In the genomic region with DNA sequence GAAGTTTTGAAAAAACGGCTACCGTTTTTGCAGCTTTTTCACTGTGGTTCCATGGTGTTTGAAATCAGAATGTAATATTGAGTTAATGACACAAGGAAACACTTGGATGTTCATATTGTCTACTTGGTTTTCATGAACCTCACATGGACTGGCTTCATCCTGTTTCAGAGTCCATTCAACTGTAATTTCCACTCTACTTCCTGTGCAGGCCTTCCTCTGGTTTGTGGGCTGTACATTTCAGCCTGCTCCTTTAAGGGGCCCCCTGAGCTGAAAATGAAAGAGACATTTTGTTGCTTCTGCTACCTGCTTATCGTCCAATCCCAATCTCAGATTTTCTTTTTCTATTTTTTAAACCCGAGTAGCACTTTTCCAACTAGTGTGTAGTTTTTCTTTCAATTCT, we compare ENCODE assay signal across 10 cellular contexts. TPM values are rescaled to one million over a fixed set of nuclear protein-coding genes. Genes with fewer than 3 reads are reported as not detected.
DNase-seq lines count a peak whose midpoint lies in the region; ATAC-seq and TF ChIP-seq lines count a peak whose summit lies in the region.
"Had no signal": no experiment of that assay in that cellular context is flagged by ENCODE, and none has a peak within 500 bp of the region (broad histone marks: within the 10 kb centered on the region; RNA-seq: fewer than 3 reads in every experiment).

No MANE protein-coding gene starts in this region.

- CTCF ChIA-PET in A673 (lab: Charles Lee) = no interaction called here

- peaks cover 10% of the 10 kb centered on the region for H3K4me1 ChIP-seq in CD4-positive, CD25-positive, alpha-beta regulatory T cell (ENCODE audit: control insufficient read depth, insufficient read depth, low read length, poor library complexity, severe bottlenecking)
- H3K4me1 ChIP-seq in A673 (ENCODE audit: insufficient read depth, low read length, poor library complexity, severe bottlenecking) = no peaks in the 10 kb centered on the region
- H3K4me1 ChIP-seq: BE2C had no signal

- no peak overlapping the region for H3K27ac ChIP-seq in CD4-positive, CD25-positive, alpha-beta regulatory T cell (ENCODE audit: insufficient read depth, low read length, poor library complexity, severe bottlenecking)
- no peak overlapping the region for H3K27ac ChIP-seq in A673 (ENCODE audit: low read depth, low read length, poor library complexity, severe bottlenecking)

- H3K27me3 ChIP-seq in CD4-positive, CD25-positive, alpha-beta regulatory T cell (ENCODE audit: control insufficient read depth, insufficient read depth, low read length) = no peaks in the 10 kb centered on the region
- H3K27me3 ChIP-seq in A673 (replicated peaks; ENCODE audit: insufficient read depth, low read depth, low read length, poor library complexity) = no peaks in the 10 kb centered on the region
- H3K27me3 ChIP-seq: BE2C had no signal

- no peaks in the 10 kb centered on the region for H3K36me3 ChIP-seq in CD4-positive, CD25-positive, alpha-beta regulatory T cell (ENCODE audit: control insufficient read depth, insufficient read depth, low read length)
- H3K36me3 ChIP-seq in A673 (ENCODE audit: insufficient read depth, low read length, poor library complexity, severe bottlenecking) = no peaks in the 10 kb centered on the region
- H3K36me3 ChIP-seq: BE2C had no signal

- H3K27ac Mint-ChIP-seq in CD4-positive, CD25-positive, alpha-beta regulatory T cell = peak overlapping the region; percentile 64 to 83 (median 68)
- H3K27ac Mint-ChIP-seq in activated naive CD8-positive, alpha-beta T cell treated with anti-CD3 and anti-CD28 coated beads for 36 hours = peak overlapping the region; percentile 57

- H3K4me3 Mint-ChIP-seq in CD4-positive, CD25-positive, alpha-beta regulatory T cell = peak overlapping the region in 2 of 4 donors; percentile 7 to 29
- peak overlapping the region; percentile 12 for H3K4me3 Mint-ChIP-seq in activated naive CD8-positive, alpha-beta T cell treated with anti-CD3 and anti-CD28 coated beads for 36 hours

- peak in 2 of 3 donors; percentile 11 to 84 for DNase-seq in CD4-positive, CD25-positive, alpha-beta regulatory T cell
- peak; percentile 30 for DNase-seq in activated naive CD8-positive, alpha-beta T cell treated with anti-CD3 and anti-CD28 coated beads for 36 hours
- no peak for DNase-seq in posterior cingulate gyrus
- no peak for DNase-seq in NCI-H1417 (lab: John Stamatoyannopoulos, UW)
- DNase-seq in NCI-H524 treated with DMSO at 0.1 percent for 48 hours (lab: John Stamatoyannopoulos, UW) = no peak
- DNase-seq in A673 (ENCODE audit: low spot score) = no peak
- DNase-seq: BE2C had no signal

- no peaks in the 10 kb centered on the region for H3K9me3 ChIP-seq in CD4-positive, CD25-positive, alpha-beta regulatory T cell (ENCODE audit: control insufficient read depth in 2 of 2, low read length in 2 of 2)
- H3K9me3 ChIP-seq in A673 (ENCODE audit: low read depth, low read length, poor library complexity, severe bottlenecking) = no peaks in the 10 kb centered on the region
- H3K9me3 ChIP-seq: BE2C had no signal

- POLR2A ChIA-PET in A673 (lab: Charles Lee; ENCODE audit: low non-redundant PET) = no interaction called here

- H3K36me3 Mint-ChIP-seq in CD4-positive, CD25-positive, alpha-beta regulatory T cell = no peaks in the 10 kb centered on the region
- H3K36me3 Mint-ChIP-seq in activated naive CD8-positive, alpha-beta T cell treated with anti-CD3 and anti-CD28 coated beads for 36 hours = no peaks in the 10 kb centered on the region

- H3K27me3 Mint-ChIP-seq in CD4-positive, CD25-positive, alpha-beta regulatory T cell = no peaks in the 10 kb centered on the region
- peaks cover 12% of the 10 kb centered on the region for H3K27me3 Mint-ChIP-seq in activated naive CD8-positive, alpha-beta T cell treated with anti-CD3 and anti-CD28 coated beads for 36 hours

- H3K4me1 Mint-ChIP-seq in CD4-positive, CD25-positive, alpha-beta regulatory T cell = peaks cover 14 to 42% (median 30%) of the 10 kb centered on the region in 4 donors
- peaks cover 43% of the 10 kb centered on the region for H3K4me1 Mint-ChIP-seq in activated naive CD8-positive, alpha-beta T cell treated with anti-CD3 and anti-CD28 coated beads for 36 hours

- no TSS peak for BruUV-seq in A673 (replicated peaks; lab: Mats Ljungman, UMichigan)

- intact Hi-C loops in posterior cingulate gyrus (cut with DNase I) (no loop called here), A673 (cut with micrococcal nuclease; ENCODE audit: unreplicated experiment) (no loop called here)

- ATAC-seq in CD4-positive, CD25-positive, alpha-beta regulatory T cell (ENCODE audit: low read depth in 2 of 2) = peak; percentile 48 to 66
- ATAC-seq in GM19468 (IDR thresholded peaks at IDR 0.05; ENCODE audit: extremely low read depth, unreplicated experiment) (peak; percentile 61), HG03457 (IDR thresholded peaks at IDR 0.05; ENCODE audit: unreplicated experiment) (peak; percentile 85)

- TF ChIP-seq CTCF in A673 (conservative IDR thresholded peaks at IDR 0.05; ENCODE audit: low read depth, low read length) = no peak

- H3K4me3 ChIP-seq in CD4-positive, CD25-positive, alpha-beta regulatory T cell (ENCODE audit: low read depth, low read length) = peak overlapping the region; percentile 27
- H3K4me3 ChIP-seq in A673 (ENCODE audit: low read depth, low read length, poor library complexity, severe bottlenecking) = no peak overlapping the region

- H3K9me3 Mint-ChIP-seq in CD4-positive, CD25-positive, alpha-beta regulatory T cell = no peaks in the 10 kb centered on the region
- H3K9me3 Mint-ChIP-seq in activated naive CD8-positive, alpha-beta T cell treated with anti-CD3 and anti-CD28 coated beads for 36 hours = no peaks in the 10 kb centered on the region

RNA-seq across cellular contexts. Expression of a gene that starts 41.8 kb away (rescaled TPM):
- 1.4 TPM for total RNA-seq in CD4-positive, CD25-positive, alpha-beta regulatory T cell
- 1 to 10 TPM in 1 of 4 donors, under 1 TPM in 3; 0.15 to 1.3 (median 0.29) TPM for polyA plus RNA-seq in CD4-positive, CD25-positive, alpha-beta regulatory T cell
- total RNA-seq in activated naive CD8-positive, alpha-beta T cell treated with anti-CD3 and anti-CD28 coated beads for 36 hours = not detected
- not detected in 2 replicates for total RNA-seq in A673 (2021)

RNA-seq across cellular contexts. Expression of a gene that starts 56.3 kb away (rescaled TPM):
- total RNA-seq in CD4-positive, CD25-positive, alpha-beta regulatory T cell = 0.99 TPM
- 1 to 10 TPM in 1 of 4 donors, under 1 TPM in 1, not detected in 2; 0.36 to 1.1 TPM for polyA plus RNA-seq in CD4-positive, CD25-positive, alpha-beta regulatory T cell
- under 1 TPM in 1 of 2 experiments, not detected in 1; 0.10 TPM for total RNA-seq in activated naive CD8-positive, alpha-beta T cell treated with anti-CD3 and anti-CD28 coated beads for 36 hours
- not detected in 2 replicates for total RNA-seq in A673 (2021)
- total RNA-seq: H1 had no signal
- polyA plus RNA-seq: H1 had no signal

RNA-seq across cellular contexts. Expression of a gene that starts 56.7 kb away (rescaled TPM):
- 16.5 TPM for total RNA-seq in CD4-positive, CD25-positive, alpha-beta regulatory T cell
- polyA plus RNA-seq in CD4-positive, CD25-positive, alpha-beta regulatory T cell = 10 to 100 TPM in 3 of 4 donors, 1 to 10 TPM in 1; 9.6 to 22.5 (median 17.9) TPM
- total RNA-seq in activated naive CD8-positive, alpha-beta T cell treated with anti-CD3 and anti-CD28 coated beads for 36 hours = 1 to 10 TPM in 1 of 2 experiments, under 1 TPM in 1; 0.97 to 1.5 TPM
- not detected in 2 replicates for total RNA-seq in A673 (2021)

Comparison
In these comparisons a context has a peak if more than half of its experiments do, and no peak if none do; other contexts are left out.
1. DNase-seq: peak in CD4-positive, CD25-positive, alpha-beta regulatory T cell (2 of 3) and activated naive CD8-positive, alpha-beta T cell treated with anti-CD3 and anti-CD28 coated beads for 36 hours (single experiment); none in posterior cingulate gyrus (0 of 10), NCI-H1417 (0 of 3), NCI-H524 treated with DMSO at 0.1 percent for 48 hours (single experiment) and A673 (single experiment).
2. Peak in every context shown above with its lines, with median percentiles within 50 percentile points of each other: ATAC-seq.